In genomic region chr6:89440200-89440599, GRCh38 we compare ENCODE assay signal across 22 cellular contexts.
"Had no signal": no experiment of that assay in that cellular context is flagged by ENCODE, and none has a peak within 500 bp of the region (broad histone marks: within the 10 kb centered on the region; RNA-seq: fewer than 3 reads in every experiment).

No MANE protein-coding gene starts in this region.

- FAIRE-seq: endothelial cell of umbilical vein, frontal cortex, islet of Langerhans, keratinocyte had no signal

- H3K4me1 ChIP-seq: colonic mucosa, gastroesophageal sphincter, left lung had no signal

- H3K27ac ChIP-seq: colonic mucosa, esophagus muscularis mucosa, foreskin keratinocyte, gastroesophageal sphincter, heart left ventricle, hepatocyte, left lung, lower lobe of right lung had no signal

- H2AFZ ChIP-seq: hepatocyte had no signal

- DNase-seq: colonic mucosa; cortex of kidney; effector CD8-positive, alpha-beta T cell; effector memory CD8-positive, alpha-beta T cell; foreskin keratinocyte; heart left ventricle; hypothalamus; left cardiac atrium; left lung; left ventricle myocardium superior; lower lobe of right lung; mesenchymal stem cell; mucosa of descending colon; naive B cell; naive thymus-derived CD8-positive, alpha-beta T cell had no signal

- H3K4me3 ChIP-seq: colonic mucosa, esophagus muscularis mucosa, gastroesophageal sphincter, heart left ventricle, hepatocyte, left lung, lower lobe of right lung, mucosa of descending colon had no signal

- ATAC-seq: effector memory CD8-positive, alpha-beta T cell; foreskin keratinocyte; gastroesophageal sphincter; heart left ventricle; left cardiac atrium; left lung; left ventricle myocardium superior; lower lobe of right lung; mucosa of descending colon; naive thymus-derived CD8-positive, alpha-beta T cell had no signal

- H3K36me3 ChIP-seq: colonic mucosa, esophagus muscularis mucosa, gastroesophageal sphincter, heart left ventricle, left lung, lower lobe of right lung had no signal

- H3K27me3 ChIP-seq: colonic mucosa, esophagus muscularis mucosa, gastroesophageal sphincter, heart left ventricle, hepatocyte, left lung had no signal

- H3K9me3 ChIP-seq: colonic mucosa, esophagus muscularis mucosa, gastroesophageal sphincter, left lung, lower lobe of right lung, mucosa of descending colon had no signal

- H3K4me2 ChIP-seq: hepatocyte had no signal
